ENCODE assay signal across 12 cellular contexts in the genomic region with DNA sequence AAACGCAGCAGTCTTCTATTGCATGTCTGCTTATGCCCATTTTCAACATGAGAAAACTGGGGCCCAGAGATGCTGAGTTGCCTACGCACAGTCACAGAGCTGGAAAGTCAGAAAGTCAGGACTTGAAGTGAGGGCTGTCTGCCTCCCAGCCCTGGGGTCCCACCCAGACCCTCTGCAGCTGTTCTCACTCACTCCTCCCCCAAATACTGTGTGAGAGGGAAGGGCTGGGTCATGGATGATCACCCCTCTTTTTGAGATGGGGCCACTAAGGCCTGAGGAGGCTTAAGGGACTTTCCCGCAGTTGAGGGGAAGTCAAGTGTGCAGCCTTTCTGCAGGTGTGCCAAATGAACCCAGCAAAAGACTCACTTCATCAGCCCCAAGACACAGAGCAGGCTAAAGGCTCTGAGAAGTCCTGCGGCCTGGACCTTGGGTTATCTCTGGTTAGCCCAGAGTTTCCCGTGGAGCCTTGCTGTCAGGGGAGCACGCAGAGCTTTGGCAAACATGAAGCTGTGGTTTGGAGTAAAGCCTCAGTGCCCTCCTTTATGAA. TPM values are rescaled to one million over a fixed set of nuclear protein-coding genes. Genes with fewer than 3 reads are reported as not detected.
DNase-seq lines count a peak whose midpoint lies in the region; ATAC-seq, FAIRE-seq and TF ChIP-seq lines count a peak whose summit lies in the region.
"Had no signal": no experiment of that assay in that cellular context is flagged by ENCODE, and none has a peak within 500 bp of the region (broad histone marks: within the 10 kb centered on the region; RNA-seq: fewer than 3 reads in every experiment).

No MANE protein-coding gene starts in this region.

- no peaks in the 10 kb centered on the region for H3K9me3 ChIP-seq in kidney (ENCODE audit: control insufficient read depth in 1 of 2, low read length in 2 of 2)

- H3K4me1 ChIP-seq in kidney (ENCODE audit: control insufficient read depth in 1 of 2, insufficient read depth in 1 of 2, low read depth in 1 of 2, low read length in 2 of 2) = peaks cover 0 to 4% of the 10 kb centered on the region in 2 donors

- FAIRE-seq in kidney (lab: Jason Lieb, UNC) = no peak

- no peak overlapping the region for H3K9ac ChIP-seq in kidney (ENCODE audit: low read length in 2 of 2)

- H3K4me3 ChIP-seq in kidney (ENCODE audit: low read length in 2 of 2) = no peak overlapping the region

- no peak overlapping the region for H3K27ac ChIP-seq in kidney (ENCODE audit: low read depth in 2 of 2, low read length in 2 of 2)
- H3K27ac ChIP-seq: 22Rv1 had no signal

- DNase-seq in NCI-H345 (lab: John Stamatoyannopoulos, UW) = peak; percentile 37
- DNase-seq in NCI-H345 treated with DMSO at 0.1 percent for 48 hours (lab: John Stamatoyannopoulos, UW; ENCODE audit: unreplicated experiment) = no peak
- DNase-seq in kidney = peak; percentile 12
- DNase-seq in SIG-M5 (lab: John Stamatoyannopoulos, UW) = no peak
- no peak for DNase-seq in cortex of kidney (lab: John Stamatoyannopoulos, UW)
- no peak for DNase-seq in T-helper 9 cell
- DNase-seq: effector memory CD4-positive, alpha-beta T cell; HFFc6; stimulated activated CD4-positive, alpha-beta T cell treated with anti-CD3 and anti-CD28 coated beads, Interleukin-4, amount 100 ng/mL, for 4 hours had no signal

- H3K36me3 ChIP-seq in kidney (ENCODE audit: control insufficient read depth in 1 of 2, insufficient read depth in 2 of 2, low read length in 2 of 2) = no peaks in the 10 kb centered on the region

- intact Hi-C loops in kidney (cut with DNase I) = no loop called here

- ATAC-seq in GM21367 (IDR thresholded peaks at IDR 0.05; ENCODE audit: unreplicated experiment) = peak; percentile 90
- ATAC-seq in HG03159 (IDR thresholded peaks at IDR 0.05; ENCODE audit: unreplicated experiment) = peak; percentile 83

- TF ChIP-seq CTCF in kidney (IDR thresholded peaks at IDR 0.05; ENCODE audit: borderline replicate concordance, extremely low read depth, insufficient read depth) = no peak

RNA-seq across cellular contexts. Expression of a gene that starts 18.7 kb away (rescaled TPM):
- 4.9 TPM for total RNA-seq in kidney
- polyA plus RNA-seq in kidney (ENCODE audit: insufficient read depth, low read depth, low replicate concordance) = 7.3 TPM
- total RNA-seq: HFFc6 had no signal

Comparison
In these comparisons a context has a peak if more than half of its experiments do, and no peak if none do; other contexts are left out.
1. DNase-seq: peak in NCI-H345 (single experiment) and kidney (single experiment); none in NCI-H345 treated with DMSO at 0.1 percent for 48 hours (single experiment), SIG-M5 (single experiment), cortex of kidney (single experiment) and T-helper 9 cell (single experiment).